14 cellular contexts compared by ENCODE assay signal in the genomic region with DNA sequence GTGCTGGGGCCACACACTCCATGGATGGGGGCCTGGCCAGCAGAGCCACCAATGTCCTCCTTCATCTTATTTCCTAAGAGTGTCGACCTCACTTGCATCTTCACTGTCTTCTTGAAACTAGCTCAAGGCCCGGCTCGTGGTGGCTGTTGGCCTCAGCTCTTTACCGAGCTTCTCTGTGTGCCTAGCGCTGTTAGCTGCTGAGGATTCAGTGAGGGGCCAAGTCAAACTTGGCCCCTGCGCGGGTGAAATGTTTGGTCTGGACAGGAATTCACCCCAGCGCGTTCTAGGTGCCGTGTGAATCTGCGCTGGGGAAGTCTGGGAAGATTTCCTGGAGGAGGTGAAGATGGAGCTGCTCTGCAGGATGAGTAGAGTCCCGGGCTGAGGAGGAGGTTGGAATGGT. TPM values are rescaled to one million over a fixed set of nuclear protein-coding genes. Genes with fewer than 3 reads are reported as not detected.
"Had no signal": no experiment of that assay in that cellular context is flagged by ENCODE, and none has a peak within 500 bp of the region (broad histone marks: within the 10 kb centered on the region; RNA-seq: fewer than 3 reads in every experiment).

No MANE protein-coding gene starts in this region.

- H3K27ac Mint-ChIP-seq: activated CD4-positive, alpha-beta T cell treated with anti-CD3 and anti-CD28 coated beads for 36 hours; activated CD8-positive, alpha-beta T cell treated with anti-CD3 and anti-CD28 coated beads for 36 hours; activated naive CD8-positive, alpha-beta T cell treated with anti-CD3 and anti-CD28 coated beads, Interleukin-2, amount 10 ng/mL, durations not matched to agents 7 days and 5 days had no signal

- H3K4me3 Mint-ChIP-seq: activated CD4-positive, alpha-beta T cell treated with anti-CD3 and anti-CD28 coated beads for 36 hours; activated CD8-positive, alpha-beta T cell treated with anti-CD3 and anti-CD28 coated beads for 36 hours; activated naive CD8-positive, alpha-beta T cell treated with anti-CD3 and anti-CD28 coated beads, Interleukin-2, amount 10 ng/mL, durations not matched to agents 7 days and 5 days; naive B cell had no signal

- H3K27me3 ChIP-seq: SJSA1 had no signal

- H3K4me3 ChIP-seq: gastrocnemius medialis, SJSA1 had no signal

- H3K4me1 Mint-ChIP-seq: activated CD4-positive, alpha-beta T cell treated with anti-CD3 and anti-CD28 coated beads for 36 hours; activated naive CD8-positive, alpha-beta T cell treated with anti-CD3 and anti-CD28 coated beads, Interleukin-2, amount 10 ng/mL, durations not matched to agents 7 days and 5 days; naive B cell had no signal

- H3K36me3 ChIP-seq: gastrocnemius medialis, SJSA1 had no signal

- H3K4me1 ChIP-seq: gastrocnemius medialis, SJSA1 had no signal

- DNase-seq: activated CD4-positive, alpha-beta T cell treated with anti-CD3 and anti-CD28 coated beads for 36 hours; activated CD8-positive, alpha-beta memory T cell treated with anti-CD3 and anti-CD28 coated beads, Interleukin-2, amount 50 U/mL, for 4 hours; activated CD8-positive, alpha-beta T cell treated with anti-CD3 and anti-CD28 coated beads for 36 hours; activated naive CD8-positive, alpha-beta T cell treated with anti-CD3 and anti-CD28 coated beads, Interleukin-2, amount 10 ng/mL, durations not matched to agents 7 days and 5 days; anterior cingulate cortex; gastrocnemius medialis; left ventricle myocardium superior; naive B cell; nucleus accumbens; small intestine; T1000; trophoblast cell had no signal

- H3K9me3 ChIP-seq: gastrocnemius medialis, SJSA1 had no signal

- H3K9me3 Mint-ChIP-seq: activated CD8-positive, alpha-beta T cell treated with anti-CD3 and anti-CD28 coated beads for 36 hours; activated naive CD8-positive, alpha-beta T cell treated with anti-CD3 and anti-CD28 coated beads, Interleukin-2, amount 10 ng/mL, durations not matched to agents 7 days and 5 days had no signal

- H3K36me3 Mint-ChIP-seq: activated naive CD8-positive, alpha-beta T cell treated with anti-CD3 and anti-CD28 coated beads, Interleukin-2, amount 10 ng/mL, durations not matched to agents 7 days and 5 days; naive B cell had no signal

- H3K27ac ChIP-seq: gastrocnemius medialis, SJSA1, VCaP had no signal

- ATAC-seq: activated CD4-positive, alpha-beta T cell treated with anti-CD3 and anti-CD28 coated beads for 36 hours; activated CD8-positive, alpha-beta T cell treated with anti-CD3 and anti-CD28 coated beads for 36 hours; gastrocnemius medialis had no signal

RNA-seq across cellular contexts. Expression of gene SORCS2, which starts 8.5 kb away (rescaled TPM):
- total RNA-seq: activated naive CD8-positive, alpha-beta T cell treated with anti-CD3 and anti-CD28 coated beads, Interleukin-2, amount 10 ng/mL, durations not matched to agents 7 days and 5 days had no signal
